In the genomic region with DNA sequence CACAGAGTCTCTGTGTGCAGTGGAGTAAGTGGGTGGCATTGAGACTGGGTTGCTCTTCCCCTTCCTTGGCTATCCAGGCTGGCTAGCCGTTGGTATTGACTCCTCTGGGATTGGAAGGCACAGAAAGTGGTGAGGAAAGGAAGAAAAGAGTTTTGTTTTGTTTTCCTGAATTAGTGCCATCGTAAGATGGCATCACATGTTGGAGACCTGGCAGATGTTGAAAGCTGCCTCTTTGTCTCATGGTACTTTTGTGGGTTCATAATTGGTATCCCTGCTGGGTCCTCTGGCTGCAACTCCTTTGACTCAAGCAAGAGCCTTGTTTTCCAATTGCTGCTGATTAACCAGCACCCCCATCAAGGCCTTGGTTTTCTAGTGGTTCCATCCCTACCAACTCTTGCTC, we compare ENCODE assay signal across 21 cellular contexts.
"Had no signal": no experiment of that assay in that cellular context is flagged by ENCODE, and none has a peak within 500 bp of the region (broad histone marks: within the 10 kb centered on the region; RNA-seq: fewer than 3 reads in every experiment).

No MANE protein-coding gene starts in this region.

- H3K4me3 ChIP-seq: esophagus squamous epithelium, hepatocyte, left ventricle myocardium inferior, lower lobe of right lung, spleen, thoracic aorta, transverse colon had no signal

- ATAC-seq: left cardiac atrium; lower lobe of right lung; sciatic nerve; stimulated activated naive B cell treated with anti-CD40 and anti-IgM and Interleukin-4, amounts not matched to agents 10 μg/mL and 1 μg/mL and 100 μg/mL, for 72 hours; stimulated activated naive CD8-positive, alpha-beta T cell treated with anti-CD3 and anti-CD28 coated beads, Interleukin-15, amount 100 ng/mL, for 72 hours had no signal

- DNase-seq: effector memory CD4-positive, alpha-beta T cell; esophagus squamous epithelium; foreskin fibroblast; kidney; left cardiac atrium; left ventricle myocardium inferior; lower lobe of right lung; mesenchymal stem cell; naive B cell; spleen; stimulated activated CD4-positive, alpha-beta T cell treated with anti-CD3 and anti-CD28 coated beads, Interleukin-15, amount 100 ng/mL, for 24 hours; stimulated activated CD4-positive, alpha-beta T cell treated with anti-CD3 and anti-CD28 coated beads, Interleukin-1b, Interleukin-23, amount 100 ng/mL, for 48 hours; stimulated activated CD4-positive, alpha-beta T cell treated with anti-CD3 and anti-CD28 coated beads, Interleukin-4, amount 100 ng/mL, for 24 hours; stimulated activated naive B cell treated with anti-CD40 and anti-IgM and Interleukin-4, amounts not matched to agents 10 μg/mL and 1 μg/mL and 100 μg/mL, for 72 hours; stimulated activated naive CD8-positive, alpha-beta T cell treated with anti-CD3 and anti-CD28 coated beads, Interleukin-15, amount 100 ng/mL, for 72 hours; transverse colon had no signal

- H2AFZ ChIP-seq: hepatocyte had no signal

- H3K36me3 ChIP-seq: esophagus squamous epithelium, left ventricle myocardium inferior, lower lobe of right lung, neutrophil, spleen, thoracic aorta, transverse colon had no signal

- H3K79me2 ChIP-seq: hepatocyte had no signal

- H3K4me1 ChIP-seq: left ventricle myocardium inferior had no signal

- H3K27me3 ChIP-seq: esophagus squamous epithelium, hepatocyte, neutrophil, spleen, transverse colon had no signal

- FAIRE-seq: endometrium, kidney had no signal

- H3K9me3 ChIP-seq: esophagus squamous epithelium, left ventricle myocardium inferior, lower lobe of right lung, neutrophil, spleen, thoracic aorta, transverse colon had no signal

- H3K4me2 ChIP-seq: hepatocyte had no signal

- H3K27ac ChIP-seq: esophagus squamous epithelium, hepatocyte, left ventricle myocardium inferior, lower lobe of right lung, neutrophil, spleen, thoracic aorta had no signal
